In the genomic region with DNA sequence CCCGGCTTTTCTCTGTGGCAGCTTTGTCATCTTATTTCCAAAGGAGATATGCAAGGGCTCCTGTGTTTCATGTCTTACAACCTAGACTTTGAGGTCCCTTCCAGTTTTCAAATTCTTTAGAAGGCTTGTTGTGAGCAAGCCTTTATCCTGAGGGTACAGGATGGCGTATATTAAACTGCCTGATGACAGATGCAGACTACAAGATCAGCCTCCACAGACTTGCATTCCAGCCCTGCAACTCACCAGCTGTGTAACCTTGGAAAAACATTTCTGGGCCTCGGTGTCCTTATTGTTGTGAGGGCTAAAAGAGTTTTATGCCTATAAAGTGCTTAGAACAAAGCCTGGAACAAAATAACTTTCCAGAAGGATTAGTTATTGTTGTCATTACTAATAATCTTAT, we compare ENCODE assay signal across 13 cellular contexts. TPM values are rescaled to one million over a fixed set of nuclear protein-coding genes. Genes with fewer than 3 reads are reported as not detected.
A peak's percentile ranks its signal among the peaks of the same experiment; 100 is the strongest.
DNase-seq lines count a peak whose midpoint lies in the region; ATAC-seq and TF ChIP-seq lines count a peak whose summit lies in the region.
"Had no signal": no experiment of that assay in that cellular context is flagged by ENCODE, and none has a peak within 500 bp of the region (broad histone marks: within the 10 kb centered on the region; RNA-seq: fewer than 3 reads in every experiment).

No MANE protein-coding gene starts in this region.

- POLR2A ChIA-PET in Panc1 (lab: Charles Lee) = no interaction called here

- no peak overlapping the region for H3K27ac ChIP-seq in Panc1 (ENCODE audit: low read length)
- H3K27ac ChIP-seq: cardiac muscle cell had no signal

- no peaks in the 10 kb centered on the region for H3K4me1 ChIP-seq in Panc1 (ENCODE audit: control insufficient read depth, insufficient read depth, low read length)

- H3K4me3 ChIP-seq in Panc1 (ENCODE audit: low read depth in 2 of 2, low read length in 2 of 2) = no peak overlapping the region
- no peak overlapping the region for H3K4me3 ChIP-seq in epithelial cell of esophagus (ENCODE audit: low read length)
- H3K4me3 ChIP-seq: cardiac muscle cell had no signal

- no peaks in the 10 kb centered on the region for H3K36me3 ChIP-seq in Panc1 (ENCODE audit: control insufficient read depth, insufficient read depth, low read length)
- H3K36me3 ChIP-seq: cardiac muscle cell had no signal

- BruUV-seq in Panc1 (replicated peaks; lab: Mats Ljungman, UMichigan) = no TSS peak

- in situ Hi-C loops in Panc1 (cut with HindIII; ENCODE audit: low pct_unique_long_range_greater_than_20kb, low sequenced_read_pairs) = no loop called here

- DNase-seq in Daoy (ENCODE audit: low read depth) (peak; percentile 52), Panc1 (ENCODE audit: low read depth, low spot score) (no peak), epithelial cell of esophagus (ENCODE audit: low read depth) (peak; percentile 76), non-pigmented ciliary epithelial cell (ENCODE audit: low read depth) (peak; percentile 55), NCI-H748 treated with DMSO at 0.1 percent for 48 hours (lab: John Stamatoyannopoulos, UW) (no peak)
- DNase-seq in activated CD4-positive, alpha-beta T cell treated with anti-CD3 and anti-CD28 coated beads, Interleukin-2, amount 50 U/mL, for 48 hours = no peak
- DNase-seq: activated CD4-positive, alpha-beta T cell treated with anti-CD3 and anti-CD28 coated beads, Interleukin-2, amount 50 U/mL, for 4 hours; CD4-positive, CD25-positive, alpha-beta regulatory T cell; GF-D8; RPMI8226 had no signal

- CTCF ChIA-PET in Panc1 (lab: Charles Lee) = no interaction called here

- H3K27me3 ChIP-seq in Panc1 (ENCODE audit: control insufficient read depth, insufficient read depth, low read length) = peaks cover 8% of the 10 kb centered on the region; the same call in 1 of the 2 replicates

- no peaks in the 10 kb centered on the region for H3K9me3 ChIP-seq in Panc1 (ENCODE audit: control insufficient read depth, insufficient read depth, low read depth, low read length)

- no peak for TF ChIP-seq CTCF in Panc1 (IDR thresholded peaks at IDR 0.05)
- TF ChIP-seq CTCF in epithelial cell of esophagus (IDR thresholded peaks at IDR 0.05; ENCODE audit: insufficient read depth, low read depth, low read length, missing control alignments) = no peak

- intact Hi-C loops in Panc1 (cut with micrococcal nuclease; ENCODE audit: unreplicated experiment) = no loop called here

- ATAC-seq in Panc1 (peak; percentile 58; the same call in 1 of the 2 replicates), GM18868 (IDR thresholded peaks at IDR 0.05; ENCODE audit: unreplicated experiment) (no peak), HG02610 (IDR thresholded peaks at IDR 0.05; ENCODE audit: unreplicated experiment) (no peak)

RNA-seq across cellular contexts. Expression of a gene that starts 25.4 kb away (rescaled TPM):
- total RNA-seq in Daoy (2014; rRNA removed; shearing (Covaris generic)) = 5.5 and 5.9 TPM in 2 replicates
- total RNA-seq in Panc1 (2021; ENCODE audit: unreplicated experiment) = 58.4 TPM
- 93.9 TPM for polyA plus RNA-seq in Panc1 (2012; ENCODE audit: insufficient read length)

Comparison
In these comparisons a context has a peak if more than half of its experiments do, and no peak if none do; other contexts are left out.
1. DNase-seq: peak in Daoy (single experiment), epithelial cell of esophagus (single experiment) and non-pigmented ciliary epithelial cell (single experiment); none in Panc1 (single experiment), activated CD4-positive, alpha-beta T cell treated with anti-CD3 and anti-CD28 coated beads, Interleukin-2, amount 50 U/mL, for 48 hours (0 of 2) and NCI-H748 treated with DMSO at 0.1 percent for 48 hours (single experiment).